Comparison of ENCODE assay signal across 8 cellular contexts in the genomic region with DNA sequence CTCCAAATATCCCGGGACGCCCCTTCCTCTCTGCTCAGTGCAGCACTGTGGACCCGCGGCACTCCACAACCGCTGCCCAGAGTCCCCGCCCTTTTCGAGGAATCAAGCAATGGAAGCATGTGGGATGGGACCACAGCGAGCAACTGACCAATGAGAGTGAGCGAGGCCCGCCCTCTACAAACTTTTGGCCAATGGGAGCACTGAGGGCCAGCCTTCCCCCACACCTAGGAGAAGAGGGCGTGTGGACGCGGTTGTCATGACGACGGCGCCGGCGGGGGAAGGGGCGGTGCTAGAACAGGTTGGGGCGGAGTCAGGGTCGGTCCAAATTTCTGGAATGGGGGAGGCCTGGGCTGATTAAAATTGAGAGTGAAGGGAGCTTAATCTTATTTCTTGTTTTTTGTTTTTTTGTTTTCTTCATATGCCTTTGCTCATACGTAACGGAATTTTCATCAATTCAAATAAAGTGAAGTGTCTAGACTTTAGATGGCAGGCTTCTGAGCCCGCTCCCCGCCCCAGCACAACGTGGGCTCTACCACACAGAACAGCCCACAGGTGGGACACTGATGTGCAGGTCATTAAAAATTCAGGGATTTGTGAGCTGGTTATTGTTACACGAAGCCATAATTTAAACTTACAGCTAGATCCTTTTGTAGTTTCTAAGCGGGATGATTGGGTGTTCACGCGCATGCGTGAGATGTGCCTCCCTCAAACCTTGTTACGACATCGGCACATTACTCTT. TPM values are rescaled to one million over a fixed set of nuclear protein-coding genes. Genes with fewer than 3 reads are reported as not detected.
DNase-seq lines count a peak whose midpoint lies in the region; ATAC-seq and TF ChIP-seq lines count a peak whose summit lies in the region.

A gene (minus strand): TSS at position 84 of the 739 bp plus-strand sequence. CDS start 200 bp downstream, outside the sequence.

- H3K27me3 ChIP-seq in CD8-positive, alpha-beta memory T cell (ENCODE audit: insufficient read depth, low read length, poor library complexity, severe bottlenecking) = peaks cover 40% of the 10 kb centered on the region

- peaks cover 0 to 6% (median 3%) of the 10 kb centered on the region in 5 donors for H3K9me3 Mint-ChIP-seq in CD8-positive, alpha-beta memory T cell
- H3K9me3 Mint-ChIP-seq in activated T-cell treated with anti-CD3 and anti-CD28 coated beads, Interleukin-2, amount 50 U/mL, for 72 hours = no peaks in the 10 kb centered on the region
- peaks cover 4 to 20% (median 12%) of the 10 kb centered on the region in 7 donors for H3K9me3 Mint-ChIP-seq in naive B cell

- H3K4me3 Mint-ChIP-seq in CD8-positive, alpha-beta memory T cell = peak within 1 kb of the TSS; percentile 18 to 75 (median 55)
- peak within 1 kb of the TSS; percentile 83 to 87 for H3K4me3 Mint-ChIP-seq in activated T-cell treated with anti-CD3 and anti-CD28 coated beads, Interleukin-2, amount 50 U/mL, for 72 hours
- H3K4me3 Mint-ChIP-seq in naive B cell = peak within 1 kb of the TSS; percentile 4 to 67 (median 40)

- peaks cover 66 to 71% of the 10 kb centered on the region in 2 donors for H3K27me3 Mint-ChIP-seq in CD8-positive, alpha-beta memory T cell
- H3K27me3 Mint-ChIP-seq in activated T-cell treated with anti-CD3 and anti-CD28 coated beads, Interleukin-2, amount 50 U/mL, for 72 hours (ENCODE audit: low read depth) = peaks cover 54% of the 10 kb centered on the region
- peaks cover 52 to 75% (median 69%) of the 10 kb centered on the region in 3 donors for H3K27me3 Mint-ChIP-seq in naive B cell

- CTCF ChIA-PET in CD8-positive, alpha-beta memory T cell (lab: Charles Lee) = no interaction called here

- no peak for TF ChIP-seq CTCF in fibroblast of mammary gland (conservative IDR thresholded peaks at IDR 0.05; ENCODE audit: control insufficient read depth, insufficient read depth, low read depth, low read length)

- peak; percentile 20 to 69 (median 42) for DNase-seq in CD8-positive, alpha-beta memory T cell
- DNase-seq in KG1 (lab: John Stamatoyannopoulos, UW) (peak; percentile 91), fibroblast of mammary gland (ENCODE audit: low read depth) (peak; percentile 96), naive B cell (peak; percentile 43)
- DNase-seq in activated T-cell treated with anti-CD3 and anti-CD28 coated beads, Interleukin-2, amount 50 U/mL, for 72 hours = peak; percentile 89 to 93
- DNase-seq in stimulated activated naive CD8-positive, alpha-beta T cell treated with anti-CD3 and anti-CD28 coated beads, Interleukin-15, Interleukin-2, amounts not matched to agents 100 U/mL and 50 U/mL, for 24 hours = peak; percentile 78

- H3K27ac Mint-ChIP-seq in CD8-positive, alpha-beta memory T cell = peak within 1 kb of the TSS in 6 of 8 donors; percentile 1 to 76 (median 40)
- H3K27ac Mint-ChIP-seq in activated T-cell treated with anti-CD3 and anti-CD28 coated beads, Interleukin-2, amount 50 U/mL, for 72 hours = peak within 1 kb of the TSS; percentile 5
- H3K27ac Mint-ChIP-seq in naive B cell = peak within 1 kb of the TSS in 5 of 6 donors; percentile 56 to 83 (median 63)

- H3K4me1 ChIP-seq in CD8-positive, alpha-beta memory T cell (ENCODE audit: insufficient read depth, low read length) = peaks cover 20% of the 10 kb centered on the region

- H3K36me3 Mint-ChIP-seq in CD8-positive, alpha-beta memory T cell = peaks cover 0 to 5% (median 0%) of the 10 kb centered on the region in 3 donors
- peaks cover 0 to 3% of the 10 kb centered on the region in 2 donors for H3K36me3 Mint-ChIP-seq in activated T-cell treated with anti-CD3 and anti-CD28 coated beads, Interleukin-2, amount 50 U/mL, for 72 hours (ENCODE audit: insufficient read depth in 2 of 2)
- H3K36me3 Mint-ChIP-seq in naive B cell = peaks cover 7 to 17% of the 10 kb centered on the region in 2 donors

- no peaks in the 10 kb centered on the region for H3K9me3 ChIP-seq in CD8-positive, alpha-beta memory T cell (ENCODE audit: low read length)

- POLR2A ChIA-PET in CD8-positive, alpha-beta memory T cell (lab: Charles Lee) = interaction anchor here (0.6 kb wide), 1 partner anchor 41 kb away, joined by 3 read pairs; no protein-coding TSS in a partner anchor

- peak within 1 kb of the TSS; percentile 26 for H3K4me3 ChIP-seq in CD8-positive, alpha-beta memory T cell (ENCODE audit: low read length)
- peak within 1 kb of the TSS; percentile 56 for H3K4me3 ChIP-seq in fibroblast of mammary gland (ENCODE audit: control insufficient read depth, low read depth, low read length)

- ATAC-seq in GM21529 (IDR thresholded peaks at IDR 0.05; ENCODE audit: unreplicated experiment) (peak; percentile 94), naive B cell (ENCODE audit: low read depth in 2 of 2) (peak; percentile 72 to 73)
- ATAC-seq in activated T-cell treated with anti-CD3 and anti-CD28 coated beads, Interleukin-2, amount 50 U/mL, for 72 hours (replicated peaks in 1 of 2) = peak; percentile 93 to 95
- peak; percentile 91 for ATAC-seq in stimulated activated naive CD8-positive, alpha-beta T cell treated with anti-CD3 and anti-CD28 coated beads, Interleukin-15, Interleukin-2, amounts not matched to agents 100 U/mL and 50 U/mL, for 24 hours

- peak within 1 kb of the TSS; percentile 45 for H3K27ac ChIP-seq in CD8-positive, alpha-beta memory T cell (ENCODE audit: low read depth, low read length)

- H3K4me1 Mint-ChIP-seq in CD8-positive, alpha-beta memory T cell = peaks cover 12 to 17% (median 12%) of the 10 kb centered on the region in 3 donors
- H3K4me1 Mint-ChIP-seq in activated T-cell treated with anti-CD3 and anti-CD28 coated beads, Interleukin-2, amount 50 U/mL, for 72 hours (ENCODE audit: low read depth) = peaks cover 13% of the 10 kb centered on the region
- peaks cover 10 to 18% (median 14%) of the 10 kb centered on the region in 3 donors for H3K4me1 Mint-ChIP-seq in naive B cell

- no peaks in the 10 kb centered on the region for H3K36me3 ChIP-seq in CD8-positive, alpha-beta memory T cell (ENCODE audit: insufficient read depth, low read length)

TF ChIP-seq in PFSK-1, 5 proteins besides CTCF, POLR2A, EP300 and RAD21:
- TF ChIP-seq, protein P1, sequence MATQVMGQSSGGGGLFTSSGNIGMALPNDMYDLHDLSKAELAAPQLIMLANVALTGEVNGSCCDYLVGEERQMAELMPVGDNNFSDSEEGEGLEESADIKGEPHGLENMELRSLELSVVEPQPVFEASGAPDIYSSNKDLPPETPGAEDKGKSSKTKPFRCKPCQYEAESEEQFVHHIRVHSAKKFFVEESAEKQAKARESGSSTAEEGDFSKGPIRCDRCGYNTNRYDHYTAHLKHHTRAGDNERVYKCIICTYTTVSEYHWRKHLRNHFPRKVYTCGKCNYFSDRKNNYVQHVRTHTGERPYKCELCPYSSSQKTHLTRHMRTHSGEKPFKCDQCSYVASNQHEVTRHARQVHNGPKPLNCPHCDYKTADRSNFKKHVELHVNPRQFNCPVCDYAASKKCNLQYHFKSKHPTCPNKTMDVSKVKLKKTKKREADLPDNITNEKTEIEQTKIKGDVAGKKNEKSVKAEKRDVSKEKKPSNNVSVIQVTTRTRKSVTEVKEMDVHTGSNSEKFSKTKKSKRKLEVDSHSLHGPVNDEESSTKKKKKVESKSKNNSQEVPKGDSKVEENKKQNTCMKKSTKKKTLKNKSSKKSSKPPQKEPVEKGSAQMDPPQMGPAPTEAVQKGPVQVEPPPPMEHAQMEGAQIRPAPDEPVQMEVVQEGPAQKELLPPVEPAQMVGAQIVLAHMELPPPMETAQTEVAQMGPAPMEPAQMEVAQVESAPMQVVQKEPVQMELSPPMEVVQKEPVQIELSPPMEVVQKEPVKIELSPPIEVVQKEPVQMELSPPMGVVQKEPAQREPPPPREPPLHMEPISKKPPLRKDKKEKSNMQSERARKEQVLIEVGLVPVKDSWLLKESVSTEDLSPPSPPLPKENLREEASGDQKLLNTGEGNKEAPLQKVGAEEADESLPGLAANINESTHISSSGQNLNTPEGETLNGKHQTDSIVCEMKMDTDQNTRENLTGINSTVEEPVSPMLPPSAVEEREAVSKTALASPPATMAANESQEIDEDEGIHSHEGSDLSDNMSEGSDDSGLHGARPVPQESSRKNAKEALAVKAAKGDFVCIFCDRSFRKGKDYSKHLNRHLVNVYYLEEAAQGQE (IDR thresholded peaks at IDR 0.05; ENCODE audit: insufficient read depth in 1 of 2, low read depth in 2 of 2, low read length in 2 of 2) = no peak
- TF ChIP-seq FOXP2 (optimal IDR thresholded peaks at IDR 0.05; ENCODE audit: borderline replicate concordance, extremely low read depth, extremely low read length, insufficient read depth) (peak; percentile 30), POLR2AphosphoS5 (IDR thresholded peaks at IDR 0.05; ENCODE audit: low read depth, low read length) (peak; percentile 77), SIN3A (IDR thresholded peaks at IDR 0.05; ENCODE audit: borderline replicate concordance, insufficient read depth, low read length) (peak; percentile 90; the same call in 1 of the 2 replicates)

RNA-seq across cellular contexts. Expression of the gene that starts here (rescaled TPM):
- under 1 TPM in 1 of 2 experiments, not detected in 1; 0.27 TPM for total RNA-seq in CD8-positive, alpha-beta memory T cell
- polyA plus RNA-seq in CD8-positive, alpha-beta memory T cell = not detected
- 36.8 TPM for polyA plus RNA-seq in PFSK-1 (2012; ENCODE audit: insufficient read length, low read depth)
- total RNA-seq in activated T-cell treated with anti-CD3 and anti-CD28 coated beads, Interleukin-2, amount 50 U/mL, for 72 hours = under 1 TPM; 0.46 TPM
- polyA plus RNA-seq in naive B cell (ENCODE audit: low read depth in 6 of 6) = not detected

Comparison
In these comparisons a context has a peak if more than half of its experiments do, and no peak if none do; other contexts are left out.
1. Peak in every context shown above with its lines: DNase-seq, ATAC-seq, H3K4me3 ChIP-seq and H3K27ac ChIP-seq.
2. Peak in DNase-seq, H3K4me3 ChIP-seq and H3K27ac ChIP-seq in CD8-positive, alpha-beta memory T cell; RNA of the gene not detected or under 1 TPM.
3. Peak in DNase-seq and ATAC-seq in activated T-cell treated with anti-CD3 and anti-CD28 coated beads, Interleukin-2, amount 50 U/mL, for 72 hours; RNA of the gene not detected or under 1 TPM.
4. Peak in DNase-seq and ATAC-seq in naive B cell; RNA of the gene not detected or under 1 TPM.
5. DNase-seq: peak in every context shown above with its lines; median percentile 96 in fibroblast of mammary gland; 91 in KG1; 91 in activated T-cell treated with anti-CD3 and anti-CD28 coated beads, Interleukin-2, amount 50 U/mL, for 72 hours; 78 in stimulated activated naive CD8-positive, alpha-beta T cell treated with anti-CD3 and anti-CD28 coated beads, Interleukin-15, Interleukin-2, amounts not matched to agents 100 U/mL and 50 U/mL, for 24 hours; 43 in naive B cell; 42 in CD8-positive, alpha-beta memory T cell.
6. H3K27ac Mint-ChIP-seq: peak in every context shown above with its lines; median percentile 63 in naive B cell; 40 in CD8-positive, alpha-beta memory T cell; 5 in activated T-cell treated with anti-CD3 and anti-CD28 coated beads, Interleukin-2, amount 50 U/mL, for 72 hours.